In the genomic region with DNA sequence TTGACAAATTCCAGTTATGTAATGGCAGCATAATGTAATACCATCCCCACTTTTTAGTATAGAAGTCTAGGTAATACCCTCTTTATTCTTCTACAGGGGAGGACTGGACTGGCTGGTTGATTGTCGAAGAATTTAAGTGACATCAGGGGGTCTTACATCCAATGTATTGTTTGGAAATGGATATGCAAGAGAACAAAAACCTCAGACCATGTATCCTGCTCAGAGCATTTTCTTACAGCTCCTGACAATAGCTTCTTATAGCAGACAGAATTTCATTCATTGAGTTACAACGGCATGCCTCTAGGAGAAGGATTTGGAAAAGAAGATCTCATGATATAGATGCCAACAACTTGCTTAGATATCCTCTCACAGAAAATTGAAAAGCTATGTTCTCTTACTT, we compare ENCODE assay signal across 21 cellular contexts.
DNase-seq lines count a peak whose midpoint lies in the region; ATAC-seq, FAIRE-seq and TF ChIP-seq lines count a peak whose summit lies in the region.
"Had no signal": no experiment of that assay in that cellular context is flagged by ENCODE, and none has a peak within 500 bp of the region (broad histone marks: within the 10 kb centered on the region; RNA-seq: fewer than 3 reads in every experiment).

No MANE protein-coding gene starts in this region.

- H3K9ac ChIP-seq in K562 (ENCODE audit: insufficient read depth in 1 of 2, low read depth in 2 of 2, low read length in 2 of 2) (no peak overlapping the region), neural progenitor cell (no peak overlapping the region)
- H3K9ac ChIP-seq: GM23248 had no signal

- no peaks in the 10 kb centered on the region for H3K27me3 ChIP-seq in K562 (ENCODE audit: control insufficient read depth in 2 of 2, insufficient read depth in 2 of 2, low read length in 2 of 2)
- H3K27me3 ChIP-seq in neural progenitor cell: no peaks in the 10 kb centered on the region
- H3K27me3 ChIP-seq: BE2C had no signal

- intact Hi-C loops in K562 (cut with micrococcal nuclease): no loop called here

- no peak overlapping the region for H3K4me3 Mint-ChIP-seq in neural progenitor cell
- H3K4me3 Mint-ChIP-seq: CD4-positive, CD25-positive, alpha-beta regulatory T cell; CD8-positive, alpha-beta memory T cell; HFFc6 had no signal

- no peak for ATAC-seq in K562
- ATAC-seq: HCT116 had no signal

- no peaks in the 10 kb centered on the region for H3K36me3 Mint-ChIP-seq in neural progenitor cell
- H3K36me3 Mint-ChIP-seq: CD4-positive, CD25-positive, alpha-beta regulatory T cell; CD8-positive, alpha-beta memory T cell had no signal

- peaks cover 0 to 6% of the 10 kb centered on the region in 2 experiments; a peak in 1 of 5 replicates for H3K4me1 ChIP-seq in K562 (replicated peaks in 1 of 2; ENCODE audit: control insufficient read depth in 2 of 2, insufficient read depth in 2 of 2, low read length in 2 of 2)
- H3K4me1 ChIP-seq in neural progenitor cell: peaks cover 11% of the 10 kb centered on the region
- H3K4me1 ChIP-seq: Caco-2 had no signal

- CTCF ChIA-PET in K562 (lab: Yijun Ruan, JAX; ENCODE audit: low intra/inter-chr PET ratio): no interaction called here

- H3K4me2 ChIP-seq in K562 (ENCODE audit: insufficient read depth, low read length) (no peak overlapping the region), neural progenitor cell (no peak overlapping the region)

- peaks cover 3% of the 10 kb centered on the region for H3K4me1 Mint-ChIP-seq in neural progenitor cell
- H3K4me1 Mint-ChIP-seq: CD4-positive, CD25-positive, alpha-beta regulatory T cell; CD8-positive, alpha-beta memory T cell had no signal

- DNase-seq in NCI-H69 (lab: John Stamatoyannopoulos, UW): peak; percentile 57
- no peak for DNase-seq in K562 (ENCODE audit: extremely low read depth in 1 of 4, low spot score in 3 of 4)
- DNase-seq in neural progenitor cell (ENCODE audit: low spot score): peak; percentile 64
- no peak for DNase-seq in RPMI8226
- DNase-seq in NCI-H446 (lab: John Stamatoyannopoulos, UW): no peak
- no peak for DNase-seq in medulla oblongata (ENCODE audit: extremely low spot score)
- DNase-seq: ACHN; C1 segment of cervical spinal cord; CD4-positive, CD25-positive, alpha-beta regulatory T cell; CD8-positive, alpha-beta memory T cell; GM23248; HFFc6; IMR-90 had no signal

- H3K9me1 ChIP-seq in K562 (ENCODE audit: control insufficient read depth, insufficient read depth, low read length): no peaks in the 10 kb centered on the region

- no peaks in the 10 kb centered on the region for H3K27me3 Mint-ChIP-seq in neural progenitor cell (ENCODE audit: insufficient read depth, low read depth)
- H3K27me3 Mint-ChIP-seq: CD4-positive, CD25-positive, alpha-beta regulatory T cell; CD8-positive, alpha-beta memory T cell had no signal

- H3K9me3 Mint-ChIP-seq in neural progenitor cell: peaks cover 4% of the 10 kb centered on the region

- no peaks in the 10 kb centered on the region for H3K79me2 ChIP-seq in K562 (ENCODE audit: control insufficient read depth, insufficient read depth, low read length)
- H3K79me2 ChIP-seq in neural progenitor cell (ENCODE audit: low read depth): no peaks in the 10 kb centered on the region

- WGBS in K562 (ENCODE audit: insufficient coverage, low coverage, missing lambda C conversion rate): 29% methylated on average over 2 of the region's 2 CpGs

- BruUV-seq in K562 (replicated peaks; lab: Mats Ljungman, UMichigan): no TSS peak

- no peaks in the 10 kb centered on the region for H3K9me3 ChIP-seq in K562 (replicated peaks; ENCODE audit: control insufficient read depth, insufficient read depth, low read depth, low read length)
- H3K9me3 ChIP-seq in neural progenitor cell (ENCODE audit: low read depth): no peaks in the 10 kb centered on the region
- H3K9me3 ChIP-seq: BE2C, Caco-2 had no signal

- TF ChIP-seq CTCF in K562 (IDR thresholded peaks at IDR 0.05 in 2 of 3, conservative IDR thresholded peaks at IDR 0.05 in 1 of 3; ENCODE audit: insufficient read depth in 2 of 3, low read depth in 1 of 3, low read length in 3 of 3) (no peak), neural progenitor cell (IDR thresholded peaks at IDR 0.05) (no peak)

- in situ Hi-C loops in K562 (cut with MboI): no loop called here

- no peak for TF ChIP-seq RAD21 in K562 (CRISPR knock-in tag; conservative IDR thresholded peaks at IDR 0.05 in 1 of 2, IDR thresholded peaks at IDR 0.05 in 1 of 2)

- POLR2A ChIA-PET in K562 (lab: Yijun Ruan, JAX): no interaction called here

- H3K36me3 ChIP-seq in K562 (ENCODE audit: control insufficient read depth, insufficient read depth, low read length) (no peaks in the 10 kb centered on the region), neural progenitor cell (no peaks in the 10 kb centered on the region)
- H3K36me3 ChIP-seq: BE2C had no signal

- H3K27ac ChIP-seq in K562 (ENCODE audit: extremely low read depth, low read depth, low read length) (no peak overlapping the region), neural progenitor cell (no peak overlapping the region)
- H3K27ac ChIP-seq: GM23248, HL-60 had no signal

- TF ChIP-seq POLR2A in K562 (conservative IDR thresholded peaks at IDR 0.05): no peak

- no peak overlapping the region for H3K27ac Mint-ChIP-seq in neural progenitor cell
- H3K27ac Mint-ChIP-seq: CD4-positive, CD25-positive, alpha-beta regulatory T cell; CD8-positive, alpha-beta memory T cell; HFFc6 had no signal

- H3K4me3 ChIP-seq in K562 (no peak overlapping the region), neural progenitor cell (no peak overlapping the region)
- H3K4me3 ChIP-seq: GM23248 had no signal

- FAIRE-seq in K562 (lab: Jason Lieb, UNC): no peak
- FAIRE-seq: D721Med, GM12891, GM19239, H54 had no signal

- H2AFZ ChIP-seq in K562 (ENCODE audit: low read depth, low read length) (0 out of 2 replicates have a peak overlapping the region, but pooled peaks have one; percentile 11), neural progenitor cell (replicated peaks) (no peak overlapping the region)
- H2AFZ ChIP-seq: GM23248 had no signal

- no peaks in the 10 kb centered on the region for H3F3A ChIP-seq in neural progenitor cell (ENCODE audit: low read depth)

- no peak for TF ChIP-seq EP300 in K562 (IDR thresholded peaks at IDR 0.05; ENCODE audit: low read length)

- H4K20me1 ChIP-seq in K562 (replicated peaks; ENCODE audit: control insufficient read depth, insufficient read depth, low read length) (no peaks in the 10 kb centered on the region), neural progenitor cell (ENCODE audit: low read depth) (no peaks in the 10 kb centered on the region)

TF ChIP-seq in K562, 482 proteins besides CTCF, POLR2A, EP300 and RAD21 (continues in another document):
- TF ChIP-seq CAMTA2 (CRISPR knock-in tag; conservative IDR thresholded peaks at IDR 0.05) (no peak), POLR2G (IDR thresholded peaks at IDR 0.05; ENCODE audit: low read depth, low read length) (no peak), ZNF384 (IDR thresholded peaks at IDR 0.05; ENCODE audit: low read depth, low read length) (no peak), KDM1A (IDR thresholded peaks at IDR 0.05) (no peak), ZBTB8A (IDR thresholded peaks at IDR 0.05; ENCODE audit: partially characterized antibody) (no peak), PREB (CRISPR knock-in tag; IDR thresholded peaks at IDR 0.05) (no peak), CHD2 (IDR thresholded peaks at IDR 0.05; ENCODE audit: low read depth, low read length) (no peak)
- TF ChIP-seq, protein P1, sequence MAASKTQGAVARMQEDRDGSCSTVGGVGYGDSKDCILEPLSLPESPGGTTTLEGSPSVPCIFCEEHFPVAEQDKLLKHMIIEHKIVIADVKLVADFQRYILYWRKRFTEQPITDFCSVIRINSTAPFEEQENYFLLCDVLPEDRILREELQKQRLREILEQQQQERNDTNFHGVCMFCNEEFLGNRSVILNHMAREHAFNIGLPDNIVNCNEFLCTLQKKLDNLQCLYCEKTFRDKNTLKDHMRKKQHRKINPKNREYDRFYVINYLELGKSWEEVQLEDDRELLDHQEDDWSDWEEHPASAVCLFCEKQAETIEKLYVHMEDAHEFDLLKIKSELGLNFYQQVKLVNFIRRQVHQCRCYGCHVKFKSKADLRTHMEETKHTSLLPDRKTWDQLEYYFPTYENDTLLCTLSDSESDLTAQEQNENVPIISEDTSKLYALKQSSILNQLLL (CRISPR knock-in tag; IDR thresholded peaks at IDR 0.05; ENCODE audit: borderline replicate concordance): no peak
- TF ChIP-seq, protein P2, sequence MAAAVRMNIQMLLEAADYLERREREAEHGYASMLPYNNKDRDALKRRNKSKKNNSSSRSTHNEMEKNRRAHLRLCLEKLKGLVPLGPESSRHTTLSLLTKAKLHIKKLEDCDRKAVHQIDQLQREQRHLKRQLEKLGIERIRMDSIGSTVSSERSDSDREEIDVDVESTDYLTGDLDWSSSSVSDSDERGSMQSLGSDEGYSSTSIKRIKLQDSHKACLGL (CRISPR knock-in tag; IDR thresholded peaks at IDR 0.05; ENCODE audit: borderline replicate concordance, poor library complexity, severe bottlenecking): no peak
- TF ChIP-seq, protein P3, sequence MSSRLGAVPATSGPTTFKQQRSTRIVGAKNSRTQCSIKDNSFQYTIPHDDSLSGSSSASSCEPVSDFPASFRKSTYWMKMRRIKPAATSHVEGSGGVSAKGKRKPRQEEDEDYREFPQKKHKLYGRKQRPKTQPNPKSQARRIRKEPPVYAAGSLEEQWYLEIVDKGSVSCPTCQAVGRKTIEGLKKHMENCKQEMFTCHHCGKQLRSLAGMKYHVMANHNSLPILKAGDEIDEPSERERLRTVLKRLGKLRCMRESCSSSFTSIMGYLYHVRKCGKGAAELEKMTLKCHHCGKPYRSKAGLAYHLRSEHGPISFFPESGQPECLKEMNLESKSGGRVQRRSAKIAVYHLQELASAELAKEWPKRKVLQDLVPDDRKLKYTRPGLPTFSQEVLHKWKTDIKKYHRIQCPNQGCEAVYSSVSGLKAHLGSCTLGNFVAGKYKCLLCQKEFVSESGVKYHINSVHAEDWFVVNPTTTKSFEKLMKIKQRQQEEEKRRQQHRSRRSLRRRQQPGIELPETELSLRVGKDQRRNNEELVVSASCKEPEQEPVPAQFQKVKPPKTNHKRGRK (tag; IDR thresholded peaks at IDR 0.05): no peak

Comparison
In these comparisons a context has a peak if more than half of its experiments do, and no peak if none do; other contexts are left out.
1. DNase-seq: peak in NCI-H69 (single experiment) and neural progenitor cell (single experiment); none in K562 (0 of 4), RPMI8226 (single experiment), NCI-H446 (0 of 2) and medulla oblongata (single experiment).